Comparison of ENCODE assay signal across 8 cellular contexts in the genomic region with DNA sequence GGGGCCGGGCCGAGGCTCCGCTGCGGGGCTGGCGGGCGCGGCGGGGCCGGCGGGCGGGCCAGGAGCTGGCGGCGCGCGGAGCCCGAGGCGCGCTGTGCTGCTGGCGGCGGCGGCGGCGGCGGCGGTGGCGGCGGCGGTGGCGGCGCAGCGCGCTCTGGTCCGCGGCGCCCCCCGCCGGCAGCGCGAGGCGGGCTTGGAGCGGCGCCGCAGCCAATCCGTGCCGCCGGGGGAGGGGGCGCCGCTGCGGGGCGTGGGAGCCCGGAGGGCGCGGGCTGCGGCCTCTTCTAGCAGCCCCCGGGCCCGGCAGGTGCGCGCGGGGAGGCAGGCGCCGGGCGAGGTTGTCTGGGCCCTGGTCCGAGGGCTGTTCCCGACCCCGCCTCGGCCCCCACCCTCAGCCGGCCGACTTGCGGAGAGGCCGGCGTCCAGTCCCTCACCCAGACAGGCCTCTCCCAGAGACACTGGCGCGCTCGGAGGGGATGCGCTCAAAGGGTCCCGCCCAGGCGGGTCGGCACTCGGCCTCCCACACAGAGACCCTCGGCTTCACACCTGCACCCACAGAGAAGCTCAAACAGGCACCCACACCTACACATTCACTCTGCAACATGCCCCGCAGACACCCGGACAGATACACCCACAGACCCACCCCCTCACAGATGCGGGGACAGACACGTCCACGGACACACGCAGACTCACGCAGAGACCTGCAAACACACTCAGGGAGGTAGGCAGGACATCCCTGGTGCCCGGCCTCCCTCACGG. TPM values are rescaled to one million over a fixed set of nuclear protein-coding genes. Genes with fewer than 3 reads are reported as not detected.
DNase-seq lines count a peak whose midpoint lies in the region; ATAC-seq and TF ChIP-seq lines count a peak whose summit lies in the region.

RIMS4 (minus strand) TSS at position 156 of the 759 bp plus-strand sequence. CDS start 275 bp downstream, outside the sequence.

- WGBS in body of pancreas, 2 donors, result 5 to 33% methylated on average over 6 to 67 of the region's 89 CpGs
- 28% methylated on average over 8 of the region's 89 CpGs; no CpG with 5 or more reads in 1 of the 2 donors for WGBS in esophagus squamous epithelium, 2 donors

- TF ChIP-seq POLR2A in body of pancreas (IDR thresholded peaks at IDR 0.05) (no peak), esophagus squamous epithelium (IDR thresholded peaks at IDR 0.05) (no peak)

- no peak within 1 kb of the TSS for H3K27ac ChIP-seq in CD8-positive, alpha-beta T cell (ENCODE audit: low read depth, low read length)
- H3K27ac ChIP-seq in body of pancreas, result no peak within 1 kb of the TSS
- no peak within 1 kb of the TSS for H3K27ac ChIP-seq in esophagus squamous epithelium

- intact Hi-C loops in CD8-positive, alpha-beta T cell (cut with DNase I, micrococcal nuclease), result no loop called here
- intact Hi-C loops in body of pancreas (cut with DNase I) (no loop called here), natural killer cell (cut with micrococcal nuclease) (no loop called here), esophagus squamous epithelium (cut with DNase I) (no loop called here)

- TF ChIP-seq CTCF in CD8-positive, alpha-beta T cell (IDR thresholded peaks at IDR 0.05), result no peak
- TF ChIP-seq CTCF in body of pancreas (IDR thresholded peaks at IDR 0.05), result no peak
- TF ChIP-seq CTCF in natural killer cell (IDR thresholded peaks at IDR 0.05), result no peak
- no peak for TF ChIP-seq CTCF in esophagus squamous epithelium (IDR thresholded peaks at IDR 0.05)

- no peaks in the 10 kb centered on the region for H3K36me3 Mint-ChIP-seq in CD8-positive, alpha-beta T cell
- no peaks in the 10 kb centered on the region for H3K36me3 Mint-ChIP-seq in natural killer cell

- CTCF ChIA-PET in CD8-positive, alpha-beta T cell (lab: Charles Lee), result no interaction called here

- no peaks in the 10 kb centered on the region for H3K4me1 ChIP-seq in CD8-positive, alpha-beta T cell (ENCODE audit: insufficient read depth, low read length)
- H3K4me1 ChIP-seq in body of pancreas, result peaks cover 4% of the 10 kb centered on the region
- H3K4me1 ChIP-seq in esophagus squamous epithelium, result peaks cover 0 to 12% (median 3%) of the 10 kb centered on the region in 3 donors

- H3K36me3 ChIP-seq in CD8-positive, alpha-beta T cell (ENCODE audit: insufficient read depth, low read length), result no peaks in the 10 kb centered on the region
- no peaks in the 10 kb centered on the region for H3K36me3 ChIP-seq in body of pancreas (replicated peaks in 1 of 2; ENCODE audit: insufficient read depth in 1 of 2, low read depth in 2 of 2)
- no peaks in the 10 kb centered on the region for H3K36me3 ChIP-seq in esophagus squamous epithelium

- DNase-seq in CD8-positive, alpha-beta T cell, result no peak
- no peak for DNase-seq in Jurkat, Clone E6-1 (ENCODE audit: low read depth, low spot score)
- DNase-seq in body of pancreas, result no peak
- no peak for DNase-seq in natural killer cell
- no peak for DNase-seq in AG08395 (ENCODE audit: low spot score)
- no peak for DNase-seq in esophagus squamous epithelium (lab: John Stamatoyannopoulos, UW)

- H3K27ac Mint-ChIP-seq in CD8-positive, alpha-beta T cell, result no peak within 1 kb of the TSS
- no peak within 1 kb of the TSS for H3K27ac Mint-ChIP-seq in natural killer cell

- POLR2A ChIA-PET in CD8-positive, alpha-beta T cell (lab: Charles Lee), result no interaction called here

- peaks cover 13% of the 10 kb centered on the region for H3K4me1 Mint-ChIP-seq in CD8-positive, alpha-beta T cell (ENCODE audit: low read depth)
- H3K4me1 Mint-ChIP-seq in natural killer cell, result peaks cover 0 to 13% of the 10 kb centered on the region in 2 donors

- no peak for ATAC-seq in CD8-positive, alpha-beta T cell
- ATAC-seq in body of pancreas (peak; percentile 18), natural killer cell (peak in 1 of 3 donors; percentile 33), GM19397 (IDR thresholded peaks at IDR 0.05; ENCODE audit: unreplicated experiment) (no peak), HG02938 (IDR thresholded peaks at IDR 0.05; ENCODE audit: unreplicated experiment) (no peak)

- H3K9me3 Mint-ChIP-seq in CD8-positive, alpha-beta T cell, result no peaks in the 10 kb centered on the region
- no peaks in the 10 kb centered on the region for H3K9me3 Mint-ChIP-seq in natural killer cell

- H3K4me3 ChIP-seq in CD8-positive, alpha-beta T cell (ENCODE audit: low read depth, low read length), result no peak within 1 kb of the TSS
- H3K4me3 ChIP-seq in Jurkat, Clone E6-1 (ENCODE audit: low read length), result peak within 1 kb of the TSS; percentile 18; the same call in 1 of the 2 replicates
- H3K4me3 ChIP-seq in body of pancreas (no peak within 1 kb of the TSS), esophagus squamous epithelium (peak within 1 kb of the TSS in 2 of 4 donors; percentile 33 to 56)

- peaks cover 21% of the 10 kb centered on the region for H3K27me3 ChIP-seq in CD8-positive, alpha-beta T cell (ENCODE audit: insufficient read depth, low read length)
- H3K27me3 ChIP-seq in body of pancreas (peaks cover 3 to 10% of the 10 kb centered on the region in 2 donors), esophagus squamous epithelium (peaks cover 8 to 76% (median 12%) of the 10 kb centered on the region in 4 donors)

- peaks cover 60% of the 10 kb centered on the region for H3K27me3 Mint-ChIP-seq in CD8-positive, alpha-beta T cell (ENCODE audit: low read depth)
- peaks cover 54 to 58% of the 10 kb centered on the region in 2 donors for H3K27me3 Mint-ChIP-seq in natural killer cell (ENCODE audit: low read depth in 2 of 2)

- peak within 1 kb of the TSS; percentile 76 for H3K4me3 Mint-ChIP-seq in CD8-positive, alpha-beta T cell
- peak within 1 kb of the TSS; percentile 28 for H3K4me3 Mint-ChIP-seq in natural killer cell

- no peaks in the 10 kb centered on the region for H3K9me3 ChIP-seq in CD8-positive, alpha-beta T cell (ENCODE audit: low read length)
- H3K9me3 ChIP-seq in body of pancreas (peaks cover 0 to 7% (median 0%) of the 10 kb centered on the region in 3 donors), esophagus squamous epithelium (peaks cover 0 to 17% (median 11%) of the 10 kb centered on the region in 3 donors)

RNA-seq across cellular contexts. Expression of gene RIMS4, which starts in this region (rescaled TPM):
- not detected for total RNA-seq in CD8-positive, alpha-beta T cell
- polyA plus RNA-seq in Jurkat, Clone E6-1 (2012; ENCODE audit: insufficient read depth, insufficient read length), result 11.8 TPM
- total RNA-seq in body of pancreas, result under 1 TPM in 1 of 2 donors, not detected in 1; 0.26 TPM
- not detected for total RNA-seq in natural killer cell
- 1 to 10 TPM in 1 of 4 donors, under 1 TPM in 1, not detected in 2; 0.32 to 1.7 TPM for total RNA-seq in esophagus squamous epithelium

Comparison
In these comparisons a context has a peak if more than half of its experiments do, and no peak if none do; other contexts are left out.
1. Peak in ATAC-seq in body of pancreas; RNA of the gene not detected or under 1 TPM.